In the genomic region with DNA sequence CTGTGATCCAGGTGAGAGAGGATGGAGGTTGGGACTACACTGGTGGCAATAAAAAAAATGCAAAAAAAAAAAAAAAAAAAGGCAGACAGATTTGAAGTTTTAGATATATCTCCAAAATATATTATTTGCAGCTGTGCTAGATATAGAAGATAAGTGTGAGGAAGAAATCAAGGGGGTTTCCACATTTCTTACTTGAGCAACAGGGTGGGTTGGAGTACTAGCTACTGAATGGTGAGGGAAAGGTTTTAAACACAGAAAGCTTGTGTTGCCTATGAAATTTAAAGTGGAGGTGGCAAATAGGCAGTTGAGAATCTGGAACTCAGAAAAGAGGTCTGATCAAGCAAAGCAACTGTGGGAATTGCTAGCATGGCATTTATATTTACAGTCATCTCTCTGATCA, we compare ENCODE assay signal across 1 cellular context.
TF ChIP-seq lines count a peak whose summit lies in the region.

No MANE protein-coding gene starts in this region.

TF ChIP-seq in GM12878, 131 proteins besides CTCF, POLR2A, EP300 and RAD21:
- TF ChIP-seq, protein P1, sequence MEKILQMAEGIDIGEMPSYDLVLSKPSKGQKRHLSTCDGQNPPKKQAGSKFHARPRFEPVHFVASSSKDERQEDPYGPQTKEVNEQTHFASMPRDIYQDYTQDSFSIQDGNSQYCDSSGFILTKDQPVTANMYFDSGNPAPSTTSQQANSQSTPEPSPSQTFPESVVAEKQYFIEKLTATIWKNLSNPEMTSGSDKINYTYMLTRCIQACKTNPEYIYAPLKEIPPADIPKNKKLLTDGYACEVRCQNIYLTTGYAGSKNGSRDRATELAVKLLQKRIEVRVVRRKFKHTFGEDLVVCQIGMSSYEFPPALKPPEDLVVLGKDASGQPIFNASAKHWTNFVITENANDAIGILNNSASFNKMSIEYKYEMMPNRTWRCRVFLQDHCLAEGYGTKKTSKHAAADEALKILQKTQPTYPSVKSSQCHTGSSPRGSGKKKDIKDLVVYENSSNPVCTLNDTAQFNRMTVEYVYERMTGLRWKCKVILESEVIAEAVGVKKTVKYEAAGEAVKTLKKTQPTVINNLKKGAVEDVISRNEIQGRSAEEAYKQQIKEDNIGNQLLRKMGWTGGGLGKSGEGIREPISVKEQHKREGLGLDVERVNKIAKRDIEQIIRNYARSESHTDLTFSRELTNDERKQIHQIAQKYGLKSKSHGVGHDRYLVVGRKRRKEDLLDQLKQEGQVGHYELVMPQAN (conservative IDR thresholded peaks at IDR 0.05) = no peak
TF ChIP-seq in GM12878: peak in this region for 0.
